ENCODE assay signal across 1 cellular context in the genomic region with DNA sequence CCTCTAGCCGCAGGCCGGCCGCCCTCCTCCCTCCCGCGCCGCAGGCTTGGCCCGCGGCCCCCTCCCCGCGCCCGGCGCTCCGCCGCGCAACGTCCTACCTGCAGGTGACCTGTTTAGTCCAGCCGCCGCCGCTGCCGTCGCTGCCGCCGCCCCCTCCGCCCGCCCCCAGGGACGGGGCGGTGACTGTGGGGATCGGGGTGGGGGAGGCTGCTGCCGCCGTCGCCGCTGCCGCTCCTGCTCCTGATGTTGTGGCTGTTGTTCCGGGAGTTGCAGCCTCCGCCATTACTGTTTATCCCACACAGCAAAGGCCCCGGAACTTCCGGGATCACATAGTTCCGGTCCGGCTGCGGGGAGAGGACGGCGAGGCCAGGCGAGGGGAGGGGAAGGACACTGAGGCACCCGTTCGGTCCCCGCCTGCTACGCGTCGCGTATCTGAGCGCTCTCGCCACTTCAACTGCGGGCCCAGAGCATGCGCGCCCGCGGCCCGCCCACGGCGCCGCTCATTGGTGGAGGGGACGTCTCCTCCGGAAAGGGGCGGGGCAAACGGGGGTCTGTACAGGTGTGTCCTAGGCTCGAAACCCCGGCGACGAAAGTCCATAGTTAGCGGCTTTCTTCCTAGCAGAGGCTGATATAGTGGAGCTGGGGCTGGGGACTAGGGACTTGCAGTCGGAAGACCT.
A peak's percentile ranks its signal among the peaks of the same experiment; 100 is the strongest.
TF ChIP-seq lines count a peak whose summit lies in the region.

A gene with protein sequence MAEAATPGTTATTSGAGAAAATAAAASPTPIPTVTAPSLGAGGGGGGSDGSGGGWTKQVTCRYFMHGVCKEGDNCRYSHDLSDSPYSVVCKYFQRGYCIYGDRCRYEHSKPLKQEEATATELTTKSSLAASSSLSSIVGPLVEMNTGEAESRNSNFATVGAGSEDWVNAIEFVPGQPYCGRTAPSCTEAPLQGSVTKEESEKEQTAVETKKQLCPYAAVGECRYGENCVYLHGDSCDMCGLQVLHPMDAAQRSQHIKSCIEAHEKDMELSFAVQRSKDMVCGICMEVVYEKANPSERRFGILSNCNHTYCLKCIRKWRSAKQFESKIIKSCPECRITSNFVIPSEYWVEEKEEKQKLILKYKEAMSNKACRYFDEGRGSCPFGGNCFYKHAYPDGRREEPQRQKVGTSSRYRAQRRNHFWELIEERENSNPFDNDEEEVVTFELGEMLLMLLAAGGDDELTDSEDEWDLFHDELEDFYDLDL (minus strand): TSS at position 444 of the 677 bp plus-strand sequence. CDS start 161 bp downstream, at position 283.

TF ChIP-seq in K562, 482 proteins besides CTCF, POLR2A, EP300 and RAD21 (continued from another document and continues in another):
- peak; percentile 4; the same call in 1 of the 2 replicates for TF ChIP-seq JUN (IDR thresholded peaks at IDR 0.05; ENCODE audit: borderline replicate concordance, low read depth, low read length)
- peak; percentile 78; the same call in 1 of the 2 replicates for TF ChIP-seq JUN (CRISPR knock-in tag; IDR thresholded peaks at IDR 0.05; ENCODE audit: borderline replicate concordance)
- TF ChIP-seq, protein P1, sequence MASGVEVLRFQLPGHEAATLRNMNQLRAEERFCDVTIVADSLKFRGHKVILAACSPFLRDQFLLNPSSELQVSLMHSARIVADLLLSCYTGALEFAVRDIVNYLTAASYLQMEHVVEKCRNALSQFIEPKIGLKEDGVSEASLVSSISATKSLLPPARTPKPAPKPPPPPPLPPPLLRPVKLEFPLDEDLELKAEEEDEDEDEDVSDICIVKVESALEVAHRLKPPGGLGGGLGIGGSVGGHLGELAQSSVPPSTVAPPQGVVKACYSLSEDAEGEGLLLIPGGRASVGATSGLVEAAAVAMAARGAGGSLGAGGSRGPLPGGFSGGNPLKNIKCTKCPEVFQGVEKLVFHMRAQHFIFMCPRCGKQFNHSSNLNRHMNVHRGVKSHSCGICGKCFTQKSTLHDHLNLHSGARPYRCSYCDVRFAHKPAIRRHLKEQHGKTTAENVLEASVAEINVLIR (CRISPR knock-in tag; IDR thresholded peaks at IDR 0.05) = no peak
- TF ChIP-seq ZFP36 (IDR thresholded peaks at IDR 0.05; ENCODE audit: low read depth, low read length, partially characterized antibody) = peak; percentile 6
- TF ChIP-seq SLC30A9 (CRISPR knock-in tag; IDR thresholded peaks at IDR 0.05) = no peak
- TF ChIP-seq HDGF (IDR thresholded peaks at IDR 0.05) = no peak
- TF ChIP-seq ZNF717 (CRISPR knock-in tag; IDR thresholded peaks at IDR 0.05) = no peak
- TF ChIP-seq, protein P2, sequence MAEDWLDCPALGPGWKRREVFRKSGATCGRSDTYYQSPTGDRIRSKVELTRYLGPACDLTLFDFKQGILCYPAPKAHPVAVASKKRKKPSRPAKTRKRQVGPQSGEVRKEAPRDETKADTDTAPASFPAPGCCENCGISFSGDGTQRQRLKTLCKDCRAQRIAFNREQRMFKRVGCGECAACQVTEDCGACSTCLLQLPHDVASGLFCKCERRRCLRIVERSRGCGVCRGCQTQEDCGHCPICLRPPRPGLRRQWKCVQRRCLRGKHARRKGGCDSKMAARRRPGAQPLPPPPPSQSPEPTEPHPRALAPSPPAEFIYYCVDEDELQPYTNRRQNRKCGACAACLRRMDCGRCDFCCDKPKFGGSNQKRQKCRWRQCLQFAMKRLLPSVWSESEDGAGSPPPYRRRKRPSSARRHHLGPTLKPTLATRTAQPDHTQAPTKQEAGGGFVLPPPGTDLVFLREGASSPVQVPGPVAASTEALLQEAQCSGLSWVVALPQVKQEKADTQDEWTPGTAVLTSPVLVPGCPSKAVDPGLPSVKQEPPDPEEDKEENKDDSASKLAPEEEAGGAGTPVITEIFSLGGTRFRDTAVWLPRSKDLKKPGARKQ (CRISPR knock-in tag; IDR thresholded peaks at IDR 0.05) = no peak
- no peak for TF ChIP-seq STAT5B (CRISPR knock-in tag; IDR thresholded peaks at IDR 0.05)
- TF ChIP-seq NCOA1 (IDR thresholded peaks at IDR 0.05; ENCODE audit: low read depth) = peak; percentile 86
- TF ChIP-seq HDAC8 (tag; IDR thresholded peaks at IDR 0.05) = no peak
- TF ChIP-seq, protein P3, sequence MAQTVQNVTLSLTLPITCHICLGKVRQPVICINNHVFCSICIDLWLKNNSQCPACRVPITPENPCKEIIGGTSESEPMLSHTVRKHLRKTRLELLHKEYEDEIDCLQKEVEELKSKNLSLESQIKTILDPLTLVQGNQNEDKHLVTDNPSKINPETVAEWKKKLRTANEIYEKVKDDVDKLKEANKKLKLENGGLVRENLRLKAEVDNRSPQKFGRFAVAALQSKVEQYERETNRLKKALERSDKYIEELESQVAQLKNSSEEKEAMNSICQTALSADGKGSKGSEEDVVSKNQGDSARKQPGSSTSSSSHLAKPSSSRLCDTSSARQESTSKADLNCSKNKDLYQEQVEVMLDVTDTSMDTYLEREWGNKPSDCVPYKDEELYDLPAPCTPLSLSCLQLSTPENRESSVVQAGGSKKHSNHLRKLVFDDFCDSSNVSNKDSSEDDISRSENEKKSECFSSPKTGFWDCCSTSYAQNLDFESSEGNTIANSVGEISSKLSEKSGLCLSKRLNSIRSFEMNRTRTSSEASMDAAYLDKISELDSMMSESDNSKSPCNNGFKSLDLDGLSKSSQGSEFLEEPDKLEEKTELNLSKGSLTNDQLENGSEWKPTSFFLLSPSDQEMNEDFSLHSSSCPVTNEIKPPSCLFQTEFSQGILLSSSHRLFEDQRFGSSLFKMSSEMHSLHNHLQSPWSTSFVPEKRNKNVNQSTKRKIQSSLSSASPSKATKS (CRISPR knock-in tag; IDR thresholded peaks at IDR 0.05) = no peak
- peak in 1 of 2 experiments; percentile 85; a peak in 2 of 3 replicates for TF ChIP-seq CBX3 (IDR thresholded peaks at IDR 0.05; ENCODE audit: borderline replicate concordance in 1 of 2, low read length in 2 of 2)
- no peak for TF ChIP-seq ZSCAN29 (IDR thresholded peaks at IDR 0.05)
- peak; percentile 59; the same call in 1 of the 2 replicates for TF ChIP-seq ILF3 (IDR thresholded peaks at IDR 0.05; ENCODE audit: borderline replicate concordance)
- TF ChIP-seq, protein P4, sequence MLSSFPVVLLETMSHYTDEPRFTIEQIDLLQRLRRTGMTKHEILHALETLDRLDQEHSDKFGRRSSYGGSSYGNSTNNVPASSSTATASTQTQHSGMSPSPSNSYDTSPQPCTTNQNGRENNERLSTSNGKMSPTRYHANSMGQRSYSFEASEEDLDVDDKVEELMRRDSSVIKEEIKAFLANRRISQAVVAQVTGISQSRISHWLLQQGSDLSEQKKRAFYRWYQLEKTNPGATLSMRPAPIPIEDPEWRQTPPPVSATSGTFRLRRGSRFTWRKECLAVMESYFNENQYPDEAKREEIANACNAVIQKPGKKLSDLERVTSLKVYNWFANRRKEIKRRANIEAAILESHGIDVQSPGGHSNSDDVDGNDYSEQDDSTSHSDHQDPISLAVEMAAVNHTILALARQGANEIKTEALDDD (IDR thresholded peaks at IDR 0.05) = no peak
- TF ChIP-seq, protein P5, sequence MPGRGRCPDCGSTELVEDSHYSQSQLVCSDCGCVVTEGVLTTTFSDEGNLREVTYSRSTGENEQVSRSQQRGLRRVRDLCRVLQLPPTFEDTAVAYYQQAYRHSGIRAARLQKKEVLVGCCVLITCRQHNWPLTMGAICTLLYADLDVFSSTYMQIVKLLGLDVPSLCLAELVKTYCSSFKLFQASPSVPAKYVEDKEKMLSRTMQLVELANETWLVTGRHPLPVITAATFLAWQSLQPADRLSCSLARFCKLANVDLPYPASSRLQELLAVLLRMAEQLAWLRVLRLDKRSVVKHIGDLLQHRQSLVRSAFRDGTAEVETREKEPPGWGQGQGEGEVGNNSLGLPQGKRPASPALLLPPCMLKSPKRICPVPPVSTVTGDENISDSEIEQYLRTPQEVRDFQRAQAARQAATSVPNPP (IDR thresholded peaks at IDR 0.05; ENCODE audit: borderline replicate concordance, insufficient read depth, insufficient read length) = no peak
- no peak for TF ChIP-seq TSC22D4 (tag; IDR thresholded peaks at IDR 0.05)
- TF ChIP-seq, protein P6, sequence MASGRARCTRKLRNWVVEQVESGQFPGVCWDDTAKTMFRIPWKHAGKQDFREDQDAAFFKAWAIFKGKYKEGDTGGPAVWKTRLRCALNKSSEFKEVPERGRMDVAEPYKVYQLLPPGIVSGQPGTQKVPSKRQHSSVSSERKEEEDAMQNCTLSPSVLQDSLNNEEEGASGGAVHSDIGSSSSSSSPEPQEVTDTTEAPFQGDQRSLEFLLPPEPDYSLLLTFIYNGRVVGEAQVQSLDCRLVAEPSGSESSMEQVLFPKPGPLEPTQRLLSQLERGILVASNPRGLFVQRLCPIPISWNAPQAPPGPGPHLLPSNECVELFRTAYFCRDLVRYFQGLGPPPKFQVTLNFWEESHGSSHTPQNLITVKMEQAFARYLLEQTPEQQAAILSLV (tag; IDR thresholded peaks at IDR 0.05) = no peak
- TF ChIP-seq NFXL1 (CRISPR knock-in tag; IDR thresholded peaks at IDR 0.05) = no peak
- TF ChIP-seq SUPT5H (IDR thresholded peaks at IDR 0.05) = peak; percentile 94
- peak in 1 of 2 experiments; percentile 30; a peak in 1 of 4 replicates for TF ChIP-seq SIX5 (IDR thresholded peaks at IDR 0.05; ENCODE audit: borderline replicate concordance in 1 of 2, insufficient read depth in 1 of 2, low read depth in 1 of 2, low read length in 2 of 2)
- peak; percentile 79 for TF ChIP-seq C11orf30 (IDR thresholded peaks at IDR 0.05; ENCODE audit: low read depth)
- peak; percentile 79 for TF ChIP-seq FOXJ2 (tag; IDR thresholded peaks at IDR 0.05)
- TF ChIP-seq, protein P7, sequence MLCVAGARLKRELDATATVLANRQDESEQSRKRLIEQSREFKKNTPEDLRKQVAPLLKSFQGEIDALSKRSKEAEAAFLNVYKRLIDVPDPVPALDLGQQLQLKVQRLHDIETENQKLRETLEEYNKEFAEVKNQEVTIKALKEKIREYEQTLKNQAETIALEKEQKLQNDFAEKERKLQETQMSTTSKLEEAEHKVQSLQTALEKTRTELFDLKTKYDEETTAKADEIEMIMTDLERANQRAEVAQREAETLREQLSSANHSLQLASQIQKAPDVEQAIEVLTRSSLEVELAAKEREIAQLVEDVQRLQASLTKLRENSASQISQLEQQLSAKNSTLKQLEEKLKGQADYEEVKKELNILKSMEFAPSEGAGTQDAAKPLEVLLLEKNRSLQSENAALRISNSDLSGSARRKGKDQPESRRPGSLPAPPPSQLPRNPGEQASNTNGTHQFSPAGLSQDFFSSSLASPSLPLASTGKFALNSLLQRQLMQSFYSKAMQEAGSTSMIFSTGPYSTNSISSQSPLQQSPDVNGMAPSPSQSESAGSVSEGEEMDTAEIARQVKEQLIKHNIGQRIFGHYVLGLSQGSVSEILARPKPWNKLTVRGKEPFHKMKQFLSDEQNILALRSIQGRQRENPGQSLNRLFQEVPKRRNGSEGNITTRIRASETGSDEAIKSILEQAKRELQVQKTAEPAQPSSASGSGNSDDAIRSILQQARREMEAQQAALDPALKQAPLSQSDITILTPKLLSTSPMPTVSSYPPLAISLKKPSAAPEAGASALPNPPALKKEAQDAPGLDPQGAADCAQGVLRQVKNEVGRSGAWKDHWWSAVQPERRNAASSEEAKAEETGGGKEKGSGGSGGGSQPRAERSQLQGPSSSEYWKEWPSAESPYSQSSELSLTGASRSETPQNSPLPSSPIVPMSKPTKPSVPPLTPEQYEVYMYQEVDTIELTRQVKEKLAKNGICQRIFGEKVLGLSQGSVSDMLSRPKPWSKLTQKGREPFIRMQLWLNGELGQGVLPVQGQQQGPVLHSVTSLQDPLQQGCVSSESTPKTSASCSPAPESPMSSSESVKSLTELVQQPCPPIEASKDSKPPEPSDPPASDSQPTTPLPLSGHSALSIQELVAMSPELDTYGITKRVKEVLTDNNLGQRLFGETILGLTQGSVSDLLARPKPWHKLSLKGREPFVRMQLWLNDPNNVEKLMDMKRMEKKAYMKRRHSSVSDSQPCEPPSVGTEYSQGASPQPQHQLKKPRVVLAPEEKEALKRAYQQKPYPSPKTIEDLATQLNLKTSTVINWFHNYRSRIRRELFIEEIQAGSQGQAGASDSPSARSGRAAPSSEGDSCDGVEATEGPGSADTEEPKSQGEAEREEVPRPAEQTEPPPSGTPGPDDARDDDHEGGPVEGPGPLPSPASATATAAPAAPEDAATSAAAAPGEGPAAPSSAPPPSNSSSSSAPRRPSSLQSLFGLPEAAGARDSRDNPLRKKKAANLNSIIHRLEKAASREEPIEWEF (CRISPR knock-in tag; IDR thresholded peaks at IDR 0.05) = no peak
- no peak for TF ChIP-seq ZNF121 (CRISPR knock-in tag; conservative IDR thresholded peaks at IDR 0.05)
- TF ChIP-seq EZH2 (IDR thresholded peaks at IDR 0.05; ENCODE audit: borderline replicate concordance, low read depth, low read length) = no peak
- no peak for TF ChIP-seq SRSF1 (IDR thresholded peaks at IDR 0.05; ENCODE audit: low read depth, low read length)
- TF ChIP-seq THRAP3 (IDR thresholded peaks at IDR 0.05; ENCODE audit: borderline replicate concordance) = no peak
- peak; percentile 26; the same call in 1 of the 2 replicates for TF ChIP-seq TGIF2 (CRISPR knock-in tag; IDR thresholded peaks at IDR 0.05)
- TF ChIP-seq, protein P8, sequence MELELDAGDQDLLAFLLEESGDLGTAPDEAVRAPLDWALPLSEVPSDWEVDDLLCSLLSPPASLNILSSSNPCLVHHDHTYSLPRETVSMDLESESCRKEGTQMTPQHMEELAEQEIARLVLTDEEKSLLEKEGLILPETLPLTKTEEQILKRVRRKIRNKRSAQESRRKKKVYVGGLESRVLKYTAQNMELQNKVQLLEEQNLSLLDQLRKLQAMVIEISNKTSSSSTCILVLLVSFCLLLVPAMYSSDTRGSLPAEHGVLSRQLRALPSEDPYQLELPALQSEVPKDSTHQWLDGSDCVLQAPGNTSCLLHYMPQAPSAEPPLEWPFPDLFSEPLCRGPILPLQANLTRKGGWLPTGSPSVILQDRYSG (tag; conservative IDR thresholded peaks at IDR 0.05; ENCODE audit: low read depth) = no peak
- TF ChIP-seq, protein P9, sequence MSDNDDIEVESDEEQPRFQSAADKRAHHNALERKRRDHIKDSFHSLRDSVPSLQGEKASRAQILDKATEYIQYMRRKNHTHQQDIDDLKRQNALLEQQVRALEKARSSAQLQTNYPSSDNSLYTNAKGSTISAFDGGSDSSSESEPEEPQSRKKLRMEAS (CRISPR knock-in tag; IDR thresholded peaks at IDR 0.05) = peak; percentile 99
- TF ChIP-seq HMG20A (CRISPR knock-in tag; conservative IDR thresholded peaks at IDR 0.05) = no peak
- TF ChIP-seq RBM22 (IDR thresholded peaks at IDR 0.05; ENCODE audit: low read depth, low read length, poor library complexity, severe bottlenecking) = no peak
- TF ChIP-seq, protein P10, sequence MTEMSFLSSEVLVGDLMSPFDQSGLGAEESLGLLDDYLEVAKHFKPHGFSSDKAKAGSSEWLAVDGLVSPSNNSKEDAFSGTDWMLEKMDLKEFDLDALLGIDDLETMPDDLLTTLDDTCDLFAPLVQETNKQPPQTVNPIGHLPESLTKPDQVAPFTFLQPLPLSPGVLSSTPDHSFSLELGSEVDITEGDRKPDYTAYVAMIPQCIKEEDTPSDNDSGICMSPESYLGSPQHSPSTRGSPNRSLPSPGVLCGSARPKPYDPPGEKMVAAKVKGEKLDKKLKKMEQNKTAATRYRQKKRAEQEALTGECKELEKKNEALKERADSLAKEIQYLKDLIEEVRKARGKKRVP (CRISPR knock-in tag; IDR thresholded peaks at IDR 0.05) = 0 out of 2 replicates have a peak, but pooled peaks have one; percentile 20
- TF ChIP-seq MED1 (CRISPR knock-in tag; IDR thresholded peaks at IDR 0.05; ENCODE audit: borderline replicate concordance) = no peak; the same call in 1 of the 2 replicates
- no peak for TF ChIP-seq ZNF197 (CRISPR knock-in tag; IDR thresholded peaks at IDR 0.05; ENCODE audit: low read depth)
- TF ChIP-seq ZNF696 (CRISPR knock-in tag; conservative IDR thresholded peaks at IDR 0.05) = no peak
